Comparison of ENCODE assay signal across 8 cellular contexts in the genomic region with DNA sequence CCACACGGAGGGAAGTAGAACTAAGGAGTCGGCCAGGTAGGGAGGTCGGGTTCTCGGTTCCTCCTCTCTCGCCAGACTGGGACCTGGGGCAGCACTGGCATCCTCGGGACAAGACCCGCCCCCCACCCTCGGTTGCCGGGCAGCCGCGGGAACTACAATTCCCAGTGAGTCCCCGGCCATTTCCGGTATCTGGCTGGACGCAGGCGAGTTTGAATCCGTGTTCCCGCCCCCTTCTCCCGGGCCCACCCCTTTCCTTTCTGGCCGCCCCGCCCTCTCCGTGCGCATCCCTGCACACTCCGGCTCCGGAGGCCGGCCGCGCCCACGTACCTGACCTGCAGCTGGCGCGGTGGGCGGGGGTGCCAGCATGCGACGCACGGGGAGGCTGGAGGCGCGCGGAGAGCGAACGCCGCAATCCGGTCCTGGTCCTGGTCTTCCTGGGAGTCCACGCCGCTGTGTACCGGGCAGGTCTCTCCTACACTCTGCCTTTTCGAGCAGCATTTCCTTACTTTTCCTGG. TPM values are rescaled to one million over a fixed set of nuclear protein-coding genes. Genes with fewer than 3 reads are reported as not detected.
DNase-seq lines count a peak whose midpoint lies in the region; ATAC-seq and TF ChIP-seq lines count a peak whose summit lies in the region.

No MANE protein-coding gene starts in this region.

- no peak for TF ChIP-seq CTCF in brain (conservative IDR thresholded peaks at IDR 0.05)

- no peaks in the 10 kb centered on the region for H3K36me3 Mint-ChIP-seq in brain

- H3K27ac Mint-ChIP-seq in brain: peak overlapping the region; percentile 1 to 95 (median 94)

- H3K9me3 ChIP-seq in iPS-15b (ENCODE audit: control insufficient read depth, insufficient read depth, low read length): no peaks in the 10 kb centered on the region

- H3K4me3 ChIP-seq in iPS-15b (ENCODE audit: low read depth, low read length): peak overlapping the region; percentile 85

- peaks cover 7% of the 10 kb centered on the region for H3K27me3 Mint-ChIP-seq in brain

- intact Hi-C loops in sciatic nerve (cut with DNase I): no loop called here

- H3K9ac ChIP-seq in iPS-15b (ENCODE audit: low read depth, low read length): no peak overlapping the region

- H3K4me1 Mint-ChIP-seq in brain: peaks cover 29% of the 10 kb centered on the region

- peaks cover 2% of the 10 kb centered on the region for H3K27me3 ChIP-seq in iPS-15b (ENCODE audit: control insufficient read depth, insufficient read depth, low read length)

- H3K36me3 ChIP-seq in iPS-15b (ENCODE audit: control insufficient read depth, insufficient read depth, low read length): no peaks in the 10 kb centered on the region

- ATAC-seq in GM18502 (IDR thresholded peaks at IDR 0.05; ENCODE audit: poor library complexity, unreplicated experiment): peak; percentile 69
- peak; percentile 47 for ATAC-seq in HG02938 (IDR thresholded peaks at IDR 0.05; ENCODE audit: unreplicated experiment)
- peak; percentile 92 for ATAC-seq in sciatic nerve
- no peak for ATAC-seq in GM18519 (IDR thresholded peaks at IDR 0.05; ENCODE audit: low FRiP score, unreplicated experiment)

- DNase-seq in NCI-H1930 (lab: John Stamatoyannopoulos, UW): peak; percentile 47 to 56
- peak; percentile 62 for DNase-seq in T1000 (lab: John Stamatoyannopoulos, UW)
- peak; percentile 90 for DNase-seq in sciatic nerve (ENCODE audit: low spot score)

- peak overlapping the region; percentile 91 to 96 (median 94) for H3K4me3 Mint-ChIP-seq in brain

- peaks cover 0 to 8% (median 0%) of the 10 kb centered on the region in 5 experiments for H3K9me3 Mint-ChIP-seq in brain

- peaks cover 4% of the 10 kb centered on the region for H3K4me1 ChIP-seq in iPS-15b (ENCODE audit: control insufficient read depth, insufficient read depth, low read length)

RNA-seq across cellular contexts. Expression of a gene that starts 10.2 kb away (rescaled TPM):
- polyA plus RNA-seq in brain (ENCODE audit: insufficient read depth, low read depth, low replicate concordance): 37.9 TPM
- total RNA-seq in sciatic nerve: 14.8 TPM

RNA-seq across cellular contexts. Expression of a gene that starts 11.3 kb away (rescaled TPM):
- polyA plus RNA-seq in brain (ENCODE audit: insufficient read depth, low read depth, low replicate concordance): 2.1 TPM
- 0.22 TPM for total RNA-seq in sciatic nerve
